36 cellular contexts compared by ENCODE assay signal in genomic region chr2:54262015-54262765, GRCh38. TPM values are rescaled to one million over a fixed set of nuclear protein-coding genes. Genes with fewer than 3 reads are reported as not detected.
DNase-seq lines count a peak whose midpoint lies in the region; TF ChIP-seq lines count a peak whose summit lies in the region.
"Had no signal": no experiment of that assay in that cellular context is flagged by ENCODE, and none has a peak within 500 bp of the region (broad histone marks: within the 10 kb centered on the region; RNA-seq: fewer than 3 reads in every experiment).

No MANE protein-coding gene starts in this region.

- H3K9me3 Mint-ChIP-seq in T-helper 2 cell treated with Interferon-gamma antibody and Interleukin-4, amounts not matched to agents 5 μg/mL and 100 μg/mL, for 36 hours, result no peaks in the 10 kb centered on the region

- peaks cover 4% of the 10 kb centered on the region for H3K4me1 ChIP-seq in adipocyte (ENCODE audit: control insufficient read depth, insufficient read depth, low read length)
- H3K4me1 ChIP-seq in mesodermal cell (ENCODE audit: control insufficient read depth, insufficient read depth, low read length, poor library complexity, severe bottlenecking), result peaks cover 8% of the 10 kb centered on the region
- H3K4me1 ChIP-seq: colonic mucosa, suprapubic skin had no signal

- DNase-seq in HuH-7.5 (ENCODE audit: low spot score), result peak; percentile 36
- peak; percentile 74 for DNase-seq in adipocyte (ENCODE audit: low read depth)
- peak; percentile 25 for DNase-seq in fibroblast of the aortic adventitia (ENCODE audit: low read depth)
- no peak for DNase-seq in C1 segment of cervical spinal cord (lab: John Stamatoyannopoulos, UW)
- DNase-seq in T-helper 2 cell treated with Interferon-gamma antibody and Interleukin-4, amounts not matched to agents 5 μg/mL and 100 μg/mL, for 36 hours (ENCODE audit: low spot score), result no peak
- no peak for DNase-seq in AG08395 (ENCODE audit: low spot score)
- no peak for DNase-seq in stimulated activated CD4-positive, alpha-beta T cell treated with anti-CD3 and anti-CD28 coated beads, Interleukin-4, amount 100 ng/mL, for 24 hours
- DNase-seq: activated CD4-positive, alpha-beta T cell treated with anti-CD3 and anti-CD28 coated beads for 48 hours; activated CD8-positive, alpha-beta memory T cell treated with anti-CD3 and anti-CD28 coated beads for 24 hours; anterior cingulate cortex; colonic mucosa; DMS79; effector memory CD4-positive, alpha-beta T cell; foreskin fibroblast; GF-D8; heart left ventricle; Karpas-422; NCI-H1417 treated with DMSO at 0.1 percent for 48 hours; NCI-H2029 treated with DMSO at 0.1 percent for 48 hours; NCI-H2227 treated with DMSO at 0.1 percent for 48 hours; NCI-H526 treated with DMSO at 0.1 percent for 48 hours; NK-92 treated with Interleukin-12 subunit alpha and Interleukin-12 subunit beta, amount 100 ng/mL, for 24 hours; PC-3; stimulated activated naive B cell treated with anti-CD40 and anti-IgM and Interleukin-4, amounts not matched to agents 10 μg/mL and 1 μg/mL and 100 μg/mL, for 72 hours; T-helper 9 cell; WERI-Rb-1 had no signal

- H3K4me3 Mint-ChIP-seq in T-helper 2 cell treated with Interferon-gamma antibody and Interleukin-4, amounts not matched to agents 5 μg/mL and 100 μg/mL, for 36 hours, result no peak overlapping the region
- H3K4me3 Mint-ChIP-seq: activated naive CD4-positive, alpha-beta T cell treated with anti-CD3 and anti-CD28 coated beads, Interleukin-2, amount 50 U/mL, for 24 hours; CD14-positive monocyte; nephron; stimulated activated naive B cell treated with anti-CD40 and anti-IgM and Interleukin-4, amounts not matched to agents 10 μg/mL and 1 μg/mL and 100 μg/mL, for 72 hours had no signal

- no peak overlapping the region for H3K9ac ChIP-seq in adipocyte (ENCODE audit: low read length)

- peak overlapping the region; percentile 60 for H3K27ac ChIP-seq in mesodermal cell (ENCODE audit: low read depth, low read length, severe bottlenecking)
- H3K27ac ChIP-seq: colonic mucosa, epithelial cell of prostate, heart left ventricle, suprapubic skin, WERI-Rb-1 had no signal

- H3K36me3 Mint-ChIP-seq in T-helper 2 cell treated with Interferon-gamma antibody and Interleukin-4, amounts not matched to agents 5 μg/mL and 100 μg/mL, for 36 hours (ENCODE audit: low read depth), result no peaks in the 10 kb centered on the region

- H3K9me3 ChIP-seq in adipocyte (ENCODE audit: control insufficient read depth, low read length), result no peaks in the 10 kb centered on the region
- H3K9me3 ChIP-seq in mesodermal cell (ENCODE audit: control insufficient read depth, low read length), result peaks cover 8% of the 10 kb centered on the region
- H3K9me3 ChIP-seq: colonic mucosa, suprapubic skin had no signal

- no peaks in the 10 kb centered on the region for H3K27me3 ChIP-seq in adipocyte (replicated peaks; ENCODE audit: control insufficient read depth, insufficient read depth, low read length)
- H3K27me3 ChIP-seq: colonic mucosa, heart left ventricle, suprapubic skin had no signal

- TF ChIP-seq CTCF in fibroblast of the aortic adventitia (IDR thresholded peaks at IDR 0.05; ENCODE audit: insufficient read depth, low read length), result no peak

- H3K4me1 Mint-ChIP-seq in T-helper 2 cell treated with Interferon-gamma antibody and Interleukin-4, amounts not matched to agents 5 μg/mL and 100 μg/mL, for 36 hours (ENCODE audit: low read depth), result no peaks in the 10 kb centered on the region
- H3K4me1 Mint-ChIP-seq: activated naive CD4-positive, alpha-beta T cell treated with anti-CD3 and anti-CD28 coated beads, Interleukin-2, amount 50 U/mL, for 24 hours; CD14-positive monocyte; stimulated activated naive B cell treated with anti-CD40 and anti-IgM and Interleukin-4, amounts not matched to agents 10 μg/mL and 1 μg/mL and 100 μg/mL, for 72 hours had no signal

- H3K4me3 ChIP-seq in adipocyte (ENCODE audit: low read length) (no peak overlapping the region), fibroblast of the aortic adventitia (ENCODE audit: low read depth, low read length) (no peak overlapping the region), mesodermal cell (ENCODE audit: extremely low read depth, insufficient read depth, low read length, poor library complexity, severe bottlenecking) (no peak overlapping the region)
- H3K4me3 ChIP-seq: colonic mucosa, heart left ventricle, lung, suprapubic skin had no signal

- no peaks in the 10 kb centered on the region for H3K27me3 Mint-ChIP-seq in T-helper 2 cell treated with Interferon-gamma antibody and Interleukin-4, amounts not matched to agents 5 μg/mL and 100 μg/mL, for 36 hours (ENCODE audit: low read depth)
- H3K27me3 Mint-ChIP-seq: activated naive CD4-positive, alpha-beta T cell treated with anti-CD3 and anti-CD28 coated beads, Interleukin-2, amount 50 U/mL, for 24 hours; stimulated activated naive B cell treated with anti-CD40 and anti-IgM and Interleukin-4, amounts not matched to agents 10 μg/mL and 1 μg/mL and 100 μg/mL, for 72 hours had no signal

- WGBS in mesodermal cell (ENCODE audit: insufficient coverage in 2 of 2), 2 experiments, result 100% methylated on average over 1 of the region's 2 CpGs; no CpG with 5 or more reads in 1 of the 2 experiments

- H3K36me3 ChIP-seq in adipocyte (ENCODE audit: control insufficient read depth, insufficient read depth, low read length, severe bottlenecking) (no peaks in the 10 kb centered on the region), mesodermal cell (ENCODE audit: control insufficient read depth, insufficient read depth, low read length) (no peaks in the 10 kb centered on the region)
- H3K36me3 ChIP-seq: colonic mucosa, heart left ventricle, suprapubic skin, WERI-Rb-1 had no signal

- no peak overlapping the region for H3K27ac Mint-ChIP-seq in T-helper 2 cell treated with Interferon-gamma antibody and Interleukin-4, amounts not matched to agents 5 μg/mL and 100 μg/mL, for 36 hours
- H3K27ac Mint-ChIP-seq: activated naive CD4-positive, alpha-beta T cell treated with anti-CD3 and anti-CD28 coated beads, Interleukin-2, amount 50 U/mL, for 24 hours; CD14-positive monocyte; stimulated activated naive B cell treated with anti-CD40 and anti-IgM and Interleukin-4, amounts not matched to agents 10 μg/mL and 1 μg/mL and 100 μg/mL, for 72 hours had no signal

RNA-seq across cellular contexts. Expression of gene TSPYL6, which starts 6.2 kb away (rescaled TPM):
- total RNA-seq in fibroblast of the aortic adventitia (ENCODE audit: low replicate concordance), result 0.25 TPM in 1 of 2 replicates, not detected in the other
- not detected for polyA plus RNA-seq in mesodermal cell (2013, experiment 1 of 2)
- polyA plus RNA-seq in mesodermal cell (2013, experiment 2 of 2), result not detected
- total RNA-seq: bronchial epithelial cell, colonic mucosa, PC-3, skeletal muscle tissue, suprapubic skin had no signal
- polyA plus RNA-seq: CD14-positive monocyte, lung, urinary bladder had no signal

Comparison
In these comparisons a context has a peak if more than half of its experiments do, and no peak if none do; other contexts are left out.
1. DNase-seq: peak in HuH-7.5 (single experiment), adipocyte (single experiment) and fibroblast of the aortic adventitia (single experiment); none in C1 segment of cervical spinal cord (0 of 14), T-helper 2 cell treated with Interferon-gamma antibody and Interleukin-4, amounts not matched to agents 5 μg/mL and 100 μg/mL, for 36 hours (single experiment), AG08395 (single experiment) and stimulated activated CD4-positive, alpha-beta T cell treated with anti-CD3 and anti-CD28 coated beads, Interleukin-4, amount 100 ng/mL, for 24 hours (single experiment).